In the genomic region with DNA sequence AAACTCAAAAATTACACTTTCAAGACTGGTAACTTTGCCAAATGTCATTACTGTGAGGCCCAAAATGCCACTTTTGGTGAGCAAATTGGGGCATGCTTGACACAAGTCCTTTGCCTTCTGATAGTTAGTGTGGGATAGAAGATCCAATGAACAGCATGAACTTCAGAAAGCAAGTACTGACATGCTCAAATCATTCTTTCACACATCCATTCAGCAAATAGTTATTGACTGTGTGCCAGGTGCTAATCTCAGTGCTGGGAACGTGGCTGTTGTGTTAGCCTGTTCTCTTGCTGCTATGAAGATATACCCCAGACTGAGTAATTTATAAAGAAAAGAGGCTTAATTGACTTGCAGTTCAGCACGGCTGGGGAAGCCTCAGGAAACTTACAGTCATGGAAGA, we compare ENCODE assay signal across 30 cellular contexts.
"Had no signal": no experiment of that assay in that cellular context is flagged by ENCODE, and none has a peak within 500 bp of the region (broad histone marks: within the 10 kb centered on the region; RNA-seq: fewer than 3 reads in every experiment).

No MANE protein-coding gene starts in this region.

- DNase-seq: activated CD4-positive, alpha-beta memory T cell treated with anti-CD3 and anti-CD28 coated beads for 36 hours; activated CD4-positive, alpha-beta T cell treated with anti-CD3 and anti-CD28 coated beads, Interleukin-2, amount 10 ng/mL, durations not matched to agents 24 days and 14 days; activated CD4-positive, CD25-positive, alpha-beta regulatory T cell treated with anti-CD3 and anti-CD28 coated beads, Interleukin-2, amount 50 U/mL, for 72 hours; activated CD8-positive, alpha-beta memory T cell treated with anti-CD3 and anti-CD28 coated beads, Interleukin-2, amount 50 U/mL, for 48 hours; activated gamma-delta T cell; activated naive CD4-positive, alpha-beta T cell treated with anti-CD3 and anti-CD28 coated beads, Interleukin-2, amount 10 ng/mL, durations not matched to agents 7 days and 5 days; activated naive CD8-positive, alpha-beta T cell treated with anti-CD3 and anti-CD28 coated beads, Interleukin-2, amount 10 ng/mL, durations not matched to agents 7 days and 5 days; activated T-cell treated with anti-CD3 and anti-CD28 coated beads, Interleukin-2, amount 50 U/mL, for 24 hours; dermis blood vessel endothelial cell; effector CD4-positive, alpha-beta T cell; erythroblast; head of caudate nucleus; hypothalamus; immature natural killer cell; midbrain; naive thymus-derived CD4-positive, alpha-beta T cell; ovary; retina; sigmoid colon; small intestine; stimulated activated CD4-positive, alpha-beta T cell treated with anti-CD3 and anti-CD28 coated beads, Interleukin-4, amount 100 ng/mL, for 4 hours; stimulated activated CD8-positive, alpha-beta memory T cell treated with anti-CD3 and anti-CD28 coated beads, Interleukin-4, amount 100 ng/mL, for 48 hours; stimulated activated naive CD8-positive, alpha-beta T cell treated with anti-CD3 and anti-CD28 coated beads, Interleukin-15, amount 100 ng/mL, for 72 hours; T-helper 2 cell; tibial artery; upper lobe of right lung had no signal

- H3K27me3 ChIP-seq: ovary, sigmoid colon, tibial artery, upper lobe of right lung had no signal

- H3K9me3 ChIP-seq: ovary, sigmoid colon, tibial artery, upper lobe of right lung had no signal

- H3K27ac ChIP-seq: ovary, sigmoid colon, upper lobe of right lung had no signal

- ATAC-seq: naive thymus-derived CD4-positive, alpha-beta T cell; stimulated activated memory B cell treated with anti-CD40 and anti-IgM and Interleukin-4, amounts not matched to agents 10 μg/mL and 1 μg/mL and 100 μg/mL, for 72 hours; stimulated activated naive CD8-positive, alpha-beta T cell treated with anti-CD3 and anti-CD28 coated beads, Interleukin-15, amount 100 ng/mL, for 72 hours; upper lobe of right lung had no signal

- H3K36me3 ChIP-seq: ovary, sigmoid colon, tibial artery, upper lobe of right lung had no signal

- H3K4me3 ChIP-seq: ovary, sigmoid colon, tibial artery, upper lobe of right lung had no signal

- FAIRE-seq: astrocyte, colon, endometrium, small intestine had no signal
